In the genomic region with DNA sequence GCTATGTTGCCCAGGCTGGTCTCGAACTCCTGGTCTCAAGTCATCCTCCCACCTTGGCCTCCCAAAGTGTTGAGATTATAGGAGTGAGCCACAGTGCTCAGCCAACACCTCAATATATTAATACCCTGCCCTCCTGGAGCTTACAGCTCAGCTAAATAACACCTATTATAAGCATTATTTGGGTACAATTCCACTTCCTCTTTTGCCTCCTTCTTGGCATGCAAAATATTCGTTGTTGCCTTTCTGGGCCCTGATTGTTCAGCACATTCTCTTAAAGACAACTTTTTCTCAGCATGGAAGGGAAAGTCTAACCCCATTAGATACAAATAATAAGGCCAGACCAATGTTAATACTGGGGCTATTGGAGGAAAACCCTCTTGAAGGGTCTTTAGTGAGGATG, we compare ENCODE assay signal across 1 cellular context.
TF ChIP-seq lines count a peak whose summit lies in the region.

No MANE protein-coding gene starts in this region.

TF ChIP-seq in K562, 482 proteins besides CTCF, POLR2A, EP300 and RAD21:
- TF ChIP-seq, protein P1, sequence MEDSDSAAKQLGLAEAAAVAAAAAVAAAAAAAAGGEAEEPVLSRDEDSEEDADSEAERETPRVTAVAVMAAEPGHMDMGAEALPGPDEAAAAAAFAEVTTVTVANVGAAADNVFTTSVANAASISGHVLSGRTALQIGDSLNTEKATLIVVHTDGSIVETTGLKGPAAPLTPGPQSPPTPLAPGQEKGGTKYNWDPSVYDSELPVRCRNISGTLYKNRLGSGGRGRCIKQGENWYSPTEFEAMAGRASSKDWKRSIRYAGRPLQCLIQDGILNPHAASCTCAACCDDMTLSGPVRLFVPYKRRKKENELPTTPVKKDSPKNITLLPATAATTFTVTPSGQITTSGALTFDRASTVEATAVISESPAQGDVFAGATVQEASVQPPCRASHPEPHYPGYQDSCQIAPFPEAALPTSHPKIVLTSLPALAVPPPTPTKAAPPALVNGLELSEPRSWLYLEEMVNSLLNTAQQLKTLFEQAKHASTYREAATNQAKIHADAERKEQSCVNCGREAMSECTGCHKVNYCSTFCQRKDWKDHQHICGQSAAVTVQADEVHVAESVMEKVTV (CRISPR knock-in tag; IDR thresholded peaks at IDR 0.05): no peak
- no peak for TF ChIP-seq RFX1 (IDR thresholded peaks at IDR 0.05)
- peak; percentile 97 for TF ChIP-seq SPI1 (IDR thresholded peaks at IDR 0.05; ENCODE audit: borderline replicate concordance, low read depth, low read length)
TF ChIP-seq in K562: peak in this region for 1.
